8 cellular contexts compared by ENCODE assay signal in genomic region chr4:102620697-102621497, GRCh38.
A peak's percentile ranks its signal among the peaks of the same experiment; 100 is the strongest.
DNase-seq lines count a peak whose midpoint lies in the region; ATAC-seq, FAIRE-seq and TF ChIP-seq lines count a peak whose summit lies in the region.

No MANE protein-coding gene starts in this region.

- H3K4me2 ChIP-seq in A549: peak overlapping the region; percentile 84

- TF ChIP-seq EP300 in A549 (IDR thresholded peaks at IDR 0.05) (no peak), sigmoid colon (IDR thresholded peaks at IDR 0.05) (no peak)

- 5% methylated on average over 8 of the region's 8 CpGs for WGBS in A549 (ENCODE audit: missing lambda C conversion rate)
- 77% methylated on average over 8 of the region's 8 CpGs for WGBS in right cardiac atrium
- 31 to 67% methylated on average over 8 of the region's 8 CpGs for WGBS in sigmoid colon, 2 donors

- peak; percentile 62 to 82 for DNase-seq in A549 (ENCODE audit: low read depth in 1 of 2, low spot score in 1 of 2)
- peak; percentile 39 for DNase-seq in ELF-1 (ENCODE audit: low read depth, low spot score)
- DNase-seq in NCI-H2227 (lab: John Stamatoyannopoulos, UW; ENCODE audit: unreplicated experiment): peak; percentile 73
- peak in 1 of 3 donors; percentile 66 for DNase-seq in right cardiac atrium
- no peak for DNase-seq in sigmoid colon
- DNase-seq in activated CD4-positive, CD25-positive, alpha-beta regulatory T cell treated with anti-CD3 and anti-CD28 coated beads, Interleukin-2, amount 50 U/mL, for 72 hours: no peak

- H3K27me3 ChIP-seq in right cardiac atrium (ENCODE audit: control insufficient read depth, insufficient read depth) (no peaks in the 10 kb centered on the region), sigmoid colon (no peaks in the 10 kb centered on the region)

- H3K4me1 ChIP-seq in A549: peaks cover 52% of the 10 kb centered on the region
- peaks cover 2% of the 10 kb centered on the region for H3K4me1 ChIP-seq in right cardiac atrium (ENCODE audit: control insufficient read depth, insufficient read depth, low read length)
- peaks cover 0 to 9% (median 6%) of the 10 kb centered on the region in 4 donors for H3K4me1 ChIP-seq in sigmoid colon

- H3K36me3 ChIP-seq in sigmoid colon: peaks cover 0 to 16% (median 0%) of the 10 kb centered on the region in 4 donors

- peak; percentile 88 to 89 for TF ChIP-seq RAD21 in A549 (conservative IDR thresholded peaks at IDR 0.05 in 1 of 2, IDR thresholded peaks at IDR 0.05 in 1 of 2)

- peak; percentile 78 for TF ChIP-seq CTCF in A549 (IDR thresholded peaks at IDR 0.05)
- TF ChIP-seq CTCF in sigmoid colon (IDR thresholded peaks at IDR 0.05): peak; percentile 34 to 73 (median 50)

- H3K9me3 ChIP-seq in A549: no peaks in the 10 kb centered on the region
- no peaks in the 10 kb centered on the region for H3K9me3 ChIP-seq in right cardiac atrium (ENCODE audit: control insufficient read depth, low read length)
- no peaks in the 10 kb centered on the region for H3K9me3 ChIP-seq in sigmoid colon

- no peak for FAIRE-seq in A549 (lab: Jason Lieb, UNC)

- H3K4me3 ChIP-seq in A549: peak overlapping the region; percentile 23; the same call in 2 of the 3 replicates
- no peak overlapping the region for H3K4me3 ChIP-seq in right cardiac atrium (ENCODE audit: low read length)
- H3K4me3 ChIP-seq in sigmoid colon: peak overlapping the region in 1 of 4 donors; percentile 7

- H3K27ac ChIP-seq in A549 (peak overlapping the region; percentile 82 to 87), angular gyrus (ENCODE audit: low read depth, low read length) (peak overlapping the region; percentile 75), right cardiac atrium (ENCODE audit: low read length) (no peak overlapping the region), sigmoid colon (peak overlapping the region in 1 of 4 donors; percentile 42)

- POLR2A ChIA-PET in A549 (lab: Yijun Ruan, JAX): interaction anchor here (0.7 to 1.6 kb wide), 8 partner anchors 119 to 479 kb away, joined by 3 to 36 read pairs (median 4); partner anchors contain the start of genes BDH2, CISD2, MANBA and NFKB1

- ATAC-seq in A549 (peak; percentile 93 to 95), HG02678 (IDR thresholded peaks at IDR 0.05; ENCODE audit: unreplicated experiment) (peak; percentile 60), right cardiac atrium (peak; percentile 85 to 94)

- CTCF ChIA-PET in A549 (lab: Yijun Ruan, JAX): interaction anchor here (0.6 to 3.1 kb wide), 51 partner anchors 10 to 479 kb away, joined by 3 to 45 read pairs (median 4); partner anchors contain the start of genes BDH2, CISD2, MANBA and UBE2D3

- no peak for TF ChIP-seq POLR2A in A549 (IDR thresholded peaks at IDR 0.05; ENCODE audit: low read length)
- TF ChIP-seq POLR2A in sigmoid colon (IDR thresholded peaks at IDR 0.05): no peak

- intact Hi-C loops in right cardiac atrium (cut with DNase I) (loop anchor here (2.0 to 10.0 kb wide), 7 partner anchors 176 to 476 kb away; partner anchors contain the start of gene BDH2 (in 3 of the 4)), sigmoid colon (cut with DNase I) (loop anchor here (2.0 to 5.0 kb wide), 3 partner anchors 124 to 476 kb away; partner anchors contain the start of gene BDH2)

TF ChIP-seq in A549, 52 proteins besides CTCF, POLR2A, EP300 and RAD21 (continues in another document):
- peak; percentile 33; the same call in 1 of the 2 replicates for TF ChIP-seq FOSL2 (IDR thresholded peaks at IDR 0.05)
- peak; percentile 66 for TF ChIP-seq FOSL2 (CRISPR knock-in tag; IDR thresholded peaks at IDR 0.05)
- TF ChIP-seq EHMT2 (IDR thresholded peaks at IDR 0.05; ENCODE audit: low read depth): no peak
- no peak for TF ChIP-seq BHLHE40 (IDR thresholded peaks at IDR 0.05; ENCODE audit: low read depth, low read length)
- no peak for TF ChIP-seq KDM5A (IDR thresholded peaks at IDR 0.05)
- TF ChIP-seq USF2 (IDR thresholded peaks at IDR 0.05): no peak
- no peak for TF ChIP-seq ESRRA (IDR thresholded peaks at IDR 0.05; ENCODE audit: borderline replicate concordance, low read length)
- TF ChIP-seq NFE2L2 (conservative IDR thresholded peaks at IDR 0.05; ENCODE audit: low read length): no peak
- no peak for TF ChIP-seq TP53 (CRISPR knock-in tag; IDR thresholded peaks at IDR 0.05)
- no peak for TF ChIP-seq NPAS2 (CRISPR knock-in tag; IDR thresholded peaks at IDR 0.05; ENCODE audit: borderline replicate concordance)
- peak; percentile 49; the same call in 1 of the 2 replicates for TF ChIP-seq MAX (IDR thresholded peaks at IDR 0.05)
- TF ChIP-seq BCL3 (IDR thresholded peaks at IDR 0.05): no peak
- TF ChIP-seq ZSCAN20 (CRISPR knock-in tag; IDR thresholded peaks at IDR 0.05): no peak
- no peak for TF ChIP-seq ZNF302 (CRISPR knock-in tag; IDR thresholded peaks at IDR 0.05)
- no peak for TF ChIP-seq CBX8 (IDR thresholded peaks at IDR 0.05)
- no peak for TF ChIP-seq TFCP2L1 (CRISPR knock-in tag; IDR thresholded peaks at IDR 0.05)
- no peak for TF ChIP-seq REST (IDR thresholded peaks at IDR 0.05)
- TF ChIP-seq FOSB (CRISPR knock-in tag; IDR thresholded peaks at IDR 0.05): no peak
- TF ChIP-seq CHD4 (IDR thresholded peaks at IDR 0.05; ENCODE audit: borderline replicate concordance): no peak
- TF ChIP-seq HMGXB4 (CRISPR knock-in tag; IDR thresholded peaks at IDR 0.05; ENCODE audit: borderline replicate concordance): no peak
- TF ChIP-seq ZFP36 (IDR thresholded peaks at IDR 0.05; ENCODE audit: borderline replicate concordance, partially characterized antibody): no peak
- 0 out of 2 replicates have a peak, but pooled peaks have one; percentile 46 for TF ChIP-seq JUNB (IDR thresholded peaks at IDR 0.05)
- TF ChIP-seq MAZ (IDR thresholded peaks at IDR 0.05; ENCODE audit: borderline replicate concordance, low read depth, low read length): no peak
- TF ChIP-seq HDAC2 (IDR thresholded peaks at IDR 0.05): no peak
- TF ChIP-seq HOXB5 (CRISPR knock-in tag; IDR thresholded peaks at IDR 0.05): no peak
- TF ChIP-seq KDM1A (IDR thresholded peaks at IDR 0.05; ENCODE audit: low read depth): no peak
- no peak for TF ChIP-seq POLR2AphosphoS2 (conservative IDR thresholded peaks at IDR 0.05; ENCODE audit: low read length)

Comparison
In these comparisons a context has a peak if more than half of its experiments do, and no peak if none do; other contexts are left out.
1. DNase-seq: peak in A549 (2 of 2), ELF-1 (single experiment) and NCI-H2227 (single experiment); none in sigmoid colon (single experiment) and activated CD4-positive, CD25-positive, alpha-beta regulatory T cell treated with anti-CD3 and anti-CD28 coated beads, Interleukin-2, amount 50 U/mL, for 72 hours (single experiment).
2. Peak in every context shown above with its lines, with median percentiles within 50 percentile points of each other: ATAC-seq.